20 cellular contexts compared by ENCODE assay signal in genomic region chr11:10779086-10779485, GRCh38. TPM values are rescaled to one million over a fixed set of nuclear protein-coding genes. Genes with fewer than 3 reads are reported as not detected.
DNase-seq lines count a peak whose midpoint lies in the region; ATAC-seq, FAIRE-seq and TF ChIP-seq lines count a peak whose summit lies in the region.
"Had no signal": no experiment of that assay in that cellular context is flagged by ENCODE, and none has a peak within 500 bp of the region (broad histone marks: within the 10 kb centered on the region; RNA-seq: fewer than 3 reads in every experiment).

No MANE protein-coding gene starts in this region.

- H3F3A ChIP-seq in GM23248 (ENCODE audit: insufficient read depth) = peaks cover 38% of the 10 kb centered on the region

- peaks cover 2% of the 10 kb centered on the region for H3K4me1 Mint-ChIP-seq in T-helper 17 cell

- TF ChIP-seq CTCF in fibroblast of the aortic adventitia (IDR thresholded peaks at IDR 0.05; ENCODE audit: insufficient read depth, low read length) = no peak

- WGBS in GM23248 (ENCODE audit: low coverage in 1 of 2, low lambda C conversion rate in 2 of 2, missing lambda C conversion rate in 2 of 2), 2 experiments = 8% methylated on average over 1 of the region's 1 CpG

- FAIRE-seq in GM12891 (lab: Jason Lieb, UNC) = no peak
- FAIRE-seq: bronchial epithelial cell had no signal

- peak overlapping the region; percentile 46 for H3K4me2 ChIP-seq in GM23248 (ENCODE audit: unreplicated experiment)

- no peak overlapping the region for H3K4me3 Mint-ChIP-seq in T-helper 17 cell
- H3K4me3 Mint-ChIP-seq: activated naive CD4-positive, alpha-beta T cell treated with anti-CD3 and anti-CD28 coated beads for 36 hours had no signal

- peak overlapping the region; percentile 59 for H2AFZ ChIP-seq in GM23248

- H3K27ac Mint-ChIP-seq in T-helper 17 cell = peak overlapping the region; percentile 63
- H3K27ac Mint-ChIP-seq: activated naive CD4-positive, alpha-beta T cell treated with anti-CD3 and anti-CD28 coated beads for 36 hours had no signal

- H3K27me3 ChIP-seq in GM23248 (replicated peaks; ENCODE audit: insufficient read depth) = no peaks in the 10 kb centered on the region
- H3K27me3 ChIP-seq: foreskin keratinocyte, suprapubic skin had no signal

- H3K27me3 Mint-ChIP-seq in T-helper 17 cell = no peaks in the 10 kb centered on the region

- no peaks in the 10 kb centered on the region for H4K20me1 ChIP-seq in GM23248 (ENCODE audit: insufficient read depth)

- H3K27ac ChIP-seq in GM23248 = peak overlapping the region; percentile 97
- H3K27ac ChIP-seq in skin epidermis = peak overlapping the region in 13 of 21 experiments; percentile 16 to 84 (median 48)
- H3K27ac ChIP-seq: foreskin keratinocyte had no signal

- H3K9ac ChIP-seq in GM23248 = peak overlapping the region; percentile 87

- H3K4me1 ChIP-seq in GM23248 (ENCODE audit: insufficient read depth) = peaks cover 29% of the 10 kb centered on the region
- H3K4me1 ChIP-seq: foreskin keratinocyte had no signal

- peak; percentile 67 for DNase-seq in GM23248
- DNase-seq in T-helper 17 cell = no peak
- DNase-seq in fibroblast of the aortic adventitia (ENCODE audit: low read depth) = peak; percentile 33
- DNase-seq in GM12891 (ENCODE audit: insufficient read length, low spot score) = no peak
- no peak for DNase-seq in AG08396 (ENCODE audit: low spot score)
- no peak for DNase-seq in HuH-7.5 (ENCODE audit: low spot score)
- DNase-seq: activated CD4-positive, CD25-positive, alpha-beta regulatory T cell treated with anti-CD3 and anti-CD28 coated beads, Interleukin-2, amount 50 U/mL, for 72 hours; activated naive CD4-positive, alpha-beta T cell treated with anti-CD3 and anti-CD28 coated beads for 36 hours; DMS53; effector CD8-positive, alpha-beta T cell; foreskin keratinocyte; KBM-7; NCI-H1092 treated with DMSO at 0.1 percent for 48 hours; NCI-H748 treated with DMSO at 0.1 percent for 48 hours; stimulated activated CD4-positive, alpha-beta T cell treated with anti-CD3 and anti-CD28 coated beads, Interleukin-15, amount 100 ng/mL, for 24 hours; T-helper 2 cell had no signal

- no peaks in the 10 kb centered on the region for H3K9me2 ChIP-seq in GM23248 (ENCODE audit: insufficient read depth)

- H3K36me3 ChIP-seq in GM23248 (ENCODE audit: low read depth) = peaks cover 28% of the 10 kb centered on the region; the same call in 1 of the 2 replicates

- H3K4me3 ChIP-seq in GM23248 (peak overlapping the region; percentile 53), fibroblast of the aortic adventitia (ENCODE audit: low read depth, low read length) (no peak overlapping the region), skin epidermis (no peak overlapping the region)
- H3K4me3 ChIP-seq: suprapubic skin had no signal

- H3K9me3 ChIP-seq in GM23248 (ENCODE audit: low read depth) (no peaks in the 10 kb centered on the region), T-helper 17 cell (ENCODE audit: control insufficient read depth, low read length, poor library complexity, severe bottlenecking) (no peaks in the 10 kb centered on the region)
- H3K9me3 ChIP-seq: suprapubic skin had no signal

- peaks cover 14% of the 10 kb centered on the region for H3K36me3 Mint-ChIP-seq in T-helper 17 cell (ENCODE audit: low read depth)

- ATAC-seq in T-helper 17 cell = no peak
- ATAC-seq in HG02798 (IDR thresholded peaks at IDR 0.05; ENCODE audit: poor library complexity, unreplicated experiment) = no peak
- ATAC-seq: foreskin keratinocyte had no signal

- in situ Hi-C loops in GM23248 (cut with MboI) = loop anchor here (25.0 kb wide), 2 partner anchors 383 to 1008 kb away; no protein-coding TSS in a partner anchor

- TF ChIP-seq POLR2A in GM12891 (IDR thresholded peaks at IDR 0.05; ENCODE audit: low read depth, low read length) = no peak

- H3K79me2 ChIP-seq in GM23248 (ENCODE audit: insufficient read depth) = no peaks in the 10 kb centered on the region

TF ChIP-seq in GM12891, 5 proteins besides CTCF, POLR2A, EP300 and RAD21:
- TF ChIP-seq POLR2AphosphoS5 (IDR thresholded peaks at IDR 0.05; ENCODE audit: low read depth, low read length) = no peak

RNA-seq across cellular contexts. Expression of gene CTR9, which starts 28.0 kb away (rescaled TPM):
- total RNA-seq in GM23248 (2014; rRNA removed; shearing (Covaris generic)) = 20.2 and 24.4 TPM in 2 replicates
- polyA plus RNA-seq in GM23248 (2016; fragmentation: Nextera tagmentation; extraction: Ambion mirVana) = 29.9 and 32.3 TPM in 2 replicates
- 10 to 100 TPM; 27.3 to 28.8 TPM for total RNA-seq in T-helper 17 cell
- total RNA-seq in fibroblast of the aortic adventitia (ENCODE audit: low replicate concordance) = 30.5 and 67.5 TPM in 2 replicates
- polyA plus RNA-seq in GM12891 (2012; ENCODE audit: low read depth, missing spikeins) = 23.8 TPM

RNA-seq across cellular contexts. Expression of gene EIF4G2, which starts 29.6 kb away (rescaled TPM):
- total RNA-seq in GM23248 (2014; rRNA removed; shearing (Covaris generic)) = 673 and 744 TPM in 2 replicates
- polyA plus RNA-seq in GM23248 (2016; fragmentation: Nextera tagmentation; extraction: Ambion mirVana) = 875 and 882 TPM in 2 replicates
- total RNA-seq in T-helper 17 cell (100 to 1,000 TPM; 819 to 942 TPM), fibroblast of the aortic adventitia (ENCODE audit: low replicate concordance) (647 and 1,086 TPM in 2 replicates)
- polyA plus RNA-seq in GM12891 (2012; ENCODE audit: low read depth, missing spikeins) = 304 TPM

Comparison
In these comparisons a context has a peak if more than half of its experiments do, and no peak if none do; other contexts are left out.
1. DNase-seq: peak in GM23248 (single experiment) and fibroblast of the aortic adventitia (single experiment); none in T-helper 17 cell (0 of 3), GM12891 (single experiment), AG08396 (single experiment) and HuH-7.5 (single experiment).